Comparison of ENCODE assay signal across 15 cellular contexts in genomic region chr4:107258359-107258758, GRCh38.
A peak's percentile ranks its signal among the peaks of the same experiment; 100 is the strongest.
DNase-seq lines count a peak whose midpoint lies in the region; ATAC-seq and TF ChIP-seq lines count a peak whose summit lies in the region.
"Had no signal": no experiment of that assay in that cellular context is flagged by ENCODE, and none has a peak within 500 bp of the region (broad histone marks: within the 10 kb centered on the region; RNA-seq: fewer than 3 reads in every experiment).

No MANE protein-coding gene starts in this region.

- DNase-seq in H4 (ENCODE audit: low spot score) = peak; percentile 35
- DNase-seq in fibroblast of peridontal ligament (ENCODE audit: extremely low read depth) = peak; percentile 70
- DNase-seq in smooth muscle cell (lab: John Stamatoyannopoulos, UW; ENCODE audit: unreplicated experiment) = no peak
- no peak for DNase-seq in NCI-H1436 treated with DMSO at 0.1 percent for 48 hours (lab: John Stamatoyannopoulos, UW)
- no peak for DNase-seq in 8988T
- DNase-seq: activated CD4-positive, alpha-beta T cell treated with anti-CD3 and anti-CD28 coated beads for 36 hours; activated naive CD4-positive, alpha-beta T cell treated with anti-CD3 and anti-CD28 coated beads, Interleukin-2, amount 10 ng/mL, durations not matched to agents 7 days and 5 days; CD4-positive, alpha-beta T cell; left cardiac atrium; stimulated activated CD4-positive, alpha-beta T cell treated with anti-CD3 and anti-CD28 coated beads, Interleukin-12 subunit alpha, Interleukin-12 subunit beta, amount 100 ng/mL, for 4 hours; stomach had no signal

- H3F3A ChIP-seq in smooth muscle cell (ENCODE audit: low read depth) = peaks cover under 1% of the 10 kb centered on the region

- H3K27me3 ChIP-seq in smooth muscle cell (ENCODE audit: low read depth) = no peaks in the 10 kb centered on the region
- H3K27me3 ChIP-seq: stomach, vagina had no signal

- no peaks in the 10 kb centered on the region for H3K9me3 ChIP-seq in smooth muscle cell (replicated peaks; ENCODE audit: low read depth)
- H3K9me3 ChIP-seq: stomach, vagina had no signal

- peaks cover 10% of the 10 kb centered on the region for H3K4me1 ChIP-seq in smooth muscle cell (ENCODE audit: low read depth)
- H3K4me1 ChIP-seq: stomach, vagina had no signal

- H4K20me1 ChIP-seq in smooth muscle cell (ENCODE audit: low read depth) = no peaks in the 10 kb centered on the region

- peak overlapping the region; percentile 14 for H3K27ac ChIP-seq in smooth muscle cell (ENCODE audit: low read depth)
- H3K27ac ChIP-seq: stomach, vagina had no signal

- no peak overlapping the region for H3K4me2 ChIP-seq in smooth muscle cell

- 85% methylated on average over 2 of the region's 2 CpGs for WGBS in smooth muscle cell (ENCODE audit: low lambda C conversion rate)

- ATAC-seq in SK-N-SH treated with all-trans-retinoic acid at 6 μM for 48 hours = peak; percentile 84
- no peak for ATAC-seq in GM19035 (IDR thresholded peaks at IDR 0.05; ENCODE audit: unreplicated experiment)
- ATAC-seq: activated CD4-positive, alpha-beta T cell treated with anti-CD3 and anti-CD28 coated beads for 36 hours; left cardiac atrium; Right ventricle myocardium inferior had no signal

- no peak overlapping the region for H3K9ac ChIP-seq in smooth muscle cell (ENCODE audit: low read depth)

- H2AFZ ChIP-seq in smooth muscle cell (ENCODE audit: low read depth) = no peak overlapping the region

- no peak overlapping the region for H3K4me3 ChIP-seq in smooth muscle cell
- H3K4me3 ChIP-seq: stomach, vagina had no signal

- H3K36me3 ChIP-seq in smooth muscle cell (ENCODE audit: low read depth) = peaks cover 3% of the 10 kb centered on the region
- H3K36me3 ChIP-seq: stomach, vagina had no signal

- no peak for TF ChIP-seq CTCF in smooth muscle cell (IDR thresholded peaks at IDR 0.05; ENCODE audit: borderline replicate concordance, insufficient read depth, poor library complexity, severe bottlenecking)

- H3K79me2 ChIP-seq in smooth muscle cell (ENCODE audit: low read depth) = no peaks in the 10 kb centered on the region

TF ChIP-seq in SK-N-SH treated with all-trans-retinoic acid at 6 μM for 48 hours, 23 proteins besides CTCF, POLR2A, EP300 and RAD21:
- no peak for TF ChIP-seq TOX (CRISPR knock-in tag; IDR thresholded peaks at IDR 0.05; ENCODE audit: borderline replicate concordance)
- TF ChIP-seq ISL1 (CRISPR knock-in tag; IDR thresholded peaks at IDR 0.05) = peak; percentile 54
- TF ChIP-seq OSR1 (CRISPR knock-in tag; IDR thresholded peaks at IDR 0.05) = no peak
- peak; percentile 67; the same call in 1 of the 2 replicates for TF ChIP-seq PATZ1 (CRISPR knock-in tag; IDR thresholded peaks at IDR 0.05; ENCODE audit: borderline replicate concordance)
- no peak for TF ChIP-seq ZFP3 (CRISPR knock-in tag; IDR thresholded peaks at IDR 0.05)
- no peak for TF ChIP-seq ARNTL (CRISPR knock-in tag; IDR thresholded peaks at IDR 0.05; ENCODE audit: borderline replicate concordance, low read depth)
- TF ChIP-seq, protein P1, sequence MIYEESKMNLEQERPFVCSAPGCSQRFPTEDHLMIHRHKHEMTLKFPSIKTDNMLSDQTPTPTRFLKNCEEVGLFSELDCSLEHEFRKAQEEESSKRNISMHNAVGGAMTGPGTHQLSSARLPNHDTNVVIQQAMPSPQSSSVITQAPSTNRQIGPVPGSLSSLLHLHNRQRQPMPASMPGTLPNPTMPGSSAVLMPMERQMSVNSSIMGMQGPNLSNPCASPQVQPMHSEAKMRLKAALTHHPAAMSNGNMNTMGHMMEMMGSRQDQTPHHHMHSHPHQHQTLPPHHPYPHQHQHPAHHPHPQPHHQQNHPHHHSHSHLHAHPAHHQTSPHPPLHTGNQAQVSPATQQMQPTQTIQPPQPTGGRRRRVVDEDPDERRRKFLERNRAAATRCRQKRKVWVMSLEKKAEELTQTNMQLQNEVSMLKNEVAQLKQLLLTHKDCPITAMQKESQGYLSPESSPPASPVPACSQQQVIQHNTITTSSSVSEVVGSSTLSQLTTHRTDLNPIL (CRISPR knock-in tag; IDR thresholded peaks at IDR 0.05; ENCODE audit: low read depth) = no peak

Comparison
In these comparisons a context has a peak if more than half of its experiments do, and no peak if none do; other contexts are left out.
1. DNase-seq: peak in H4 (single experiment) and fibroblast of peridontal ligament (single experiment); none in smooth muscle cell (single experiment), NCI-H1436 treated with DMSO at 0.1 percent for 48 hours (single experiment) and 8988T (single experiment).